ENCODE assay signal across 8 cellular contexts in the genomic region with DNA sequence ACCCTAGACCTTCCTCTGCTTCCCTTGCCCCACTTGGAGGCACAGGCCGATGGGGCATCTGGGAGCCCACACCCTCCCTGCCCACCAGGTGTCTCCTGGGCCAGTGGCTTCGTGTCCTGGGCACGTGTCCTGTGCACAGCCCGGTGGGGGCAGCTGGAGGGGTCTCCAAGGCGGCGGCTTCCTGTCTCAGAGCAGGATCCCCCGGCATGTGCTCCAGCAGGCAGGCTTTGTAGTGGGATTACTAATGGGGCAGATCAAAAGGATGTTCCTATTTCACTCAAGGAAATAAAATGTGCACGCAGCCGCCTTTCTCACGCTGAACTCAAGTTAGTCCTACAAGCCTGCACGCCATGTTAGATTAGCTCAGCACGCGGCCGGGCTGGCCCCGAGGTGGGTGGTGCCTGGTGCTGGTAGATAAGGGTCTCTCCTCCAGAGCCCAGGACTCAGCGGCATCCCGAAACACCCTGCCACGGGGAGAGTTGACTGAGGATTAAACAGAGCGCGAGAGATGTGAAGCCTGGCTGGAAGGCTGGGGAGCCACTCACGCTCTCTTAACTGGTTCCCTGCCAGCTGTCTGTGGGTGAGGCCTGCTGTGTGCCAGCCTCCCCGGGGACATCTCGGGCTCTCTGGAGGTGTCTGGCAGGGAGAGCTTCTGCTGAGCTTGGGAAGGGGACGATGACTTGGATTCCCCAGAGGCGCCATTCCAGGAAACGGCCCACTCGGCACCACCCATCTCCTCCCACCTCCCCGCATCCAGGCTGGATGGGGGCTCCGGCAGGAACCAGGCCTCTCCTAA.
DNase-seq lines count a peak whose midpoint lies in the region; TF ChIP-seq lines count a peak whose summit lies in the region.
"Had no signal": no experiment of that assay in that cellular context is flagged by ENCODE, and none has a peak within 500 bp of the region (broad histone marks: within the 10 kb centered on the region; RNA-seq: fewer than 3 reads in every experiment).

No MANE protein-coding gene starts in this region.

- CTCF ChIA-PET in CD4-positive, alpha-beta memory T cell (lab: Charles Lee; ENCODE audit: partially characterized antibody): no interaction called here

- intact Hi-C loops in ascending aorta (cut with DNase I): no loop called here
- intact Hi-C loops in thyroid gland (cut with DNase I): no loop called here
- intact Hi-C loops in CD4-positive, alpha-beta memory T cell (cut with micrococcal nuclease): no loop called here
- intact Hi-C loops in posterior vena cava (cut with DNase I): no loop called here

- TF ChIP-seq POLR2A in thyroid gland (IDR thresholded peaks at IDR 0.05): no peak

- DNase-seq in M059J (ENCODE audit: low read depth): peak; percentile 36
- peak in 1 of 2 donors; percentile 73 for DNase-seq in ascending aorta (ENCODE audit: low spot score in 2 of 2)
- DNase-seq in kidney epithelial cell (ENCODE audit: low read depth): no peak
- peak; percentile 70 to 80 for DNase-seq in thyroid gland
- no peak for DNase-seq in CD4-positive, alpha-beta memory T cell
- DNase-seq in posterior vena cava (ENCODE audit: low spot score): no peak
- no peak for DNase-seq in T-helper 2 cell
- DNase-seq: NCI-H1048 had no signal

- peaks cover 0 to 5% (median 0%) of the 10 kb centered on the region in 4 donors for H3K4me1 Mint-ChIP-seq in CD4-positive, alpha-beta memory T cell

- H3K9me3 Mint-ChIP-seq in CD4-positive, alpha-beta memory T cell: peaks cover 0 to 2% (median 0%) of the 10 kb centered on the region in 8 donors

- no peaks in the 10 kb centered on the region for H3K9me3 ChIP-seq in ascending aorta
- no peaks in the 10 kb centered on the region for H3K9me3 ChIP-seq in thyroid gland
- no peaks in the 10 kb centered on the region for H3K9me3 ChIP-seq in CD4-positive, alpha-beta memory T cell (ENCODE audit: control insufficient read depth in 1 of 2, low read length in 2 of 2)

- peaks cover 12 to 18% of the 10 kb centered on the region in 2 donors for H3K36me3 Mint-ChIP-seq in CD4-positive, alpha-beta memory T cell

- peaks cover 15 to 22% of the 10 kb centered on the region in 2 donors for H3K36me3 ChIP-seq in ascending aorta
- H3K36me3 ChIP-seq in kidney epithelial cell (ENCODE audit: control insufficient read depth, insufficient read depth, low read length): no peaks in the 10 kb centered on the region
- H3K36me3 ChIP-seq in thyroid gland: peaks cover 18 to 27% of the 10 kb centered on the region in 2 donors
- H3K36me3 ChIP-seq in CD4-positive, alpha-beta memory T cell (ENCODE audit: insufficient read depth, low read length): no peaks in the 10 kb centered on the region

- H3K27ac ChIP-seq in ascending aorta (peak overlapping the region; percentile 57 to 66), thyroid gland (peak overlapping the region in 2 of 3 donors; percentile 56 to 75)
- no peak overlapping the region for H3K27ac ChIP-seq in CD4-positive, alpha-beta memory T cell (ENCODE audit: low read depth, low read length)

- 41 to 74% methylated on average over 21 to 22 of the region's 29 CpGs for WGBS in thyroid gland, 2 donors

- TF ChIP-seq CTCF in ascending aorta (IDR thresholded peaks at IDR 0.05) (no peak), kidney epithelial cell (IDR thresholded peaks at IDR 0.05; ENCODE audit: insufficient read depth, low read length, poor library complexity, severe bottlenecking) (peak; percentile 1), thyroid gland (IDR thresholded peaks at IDR 0.05) (no peak)

- no peaks in the 10 kb centered on the region for H3K27me3 Mint-ChIP-seq in CD4-positive, alpha-beta memory T cell

- H3K4me3 Mint-ChIP-seq in CD4-positive, alpha-beta memory T cell: no peak overlapping the region

- H3K4me1 ChIP-seq in ascending aorta (peaks cover 3 to 14% of the 10 kb centered on the region in 2 donors), thyroid gland (peaks cover 12 to 26% of the 10 kb centered on the region in 2 donors)
- H3K4me1 ChIP-seq in CD4-positive, alpha-beta memory T cell (ENCODE audit: insufficient read depth, low read length): no peaks in the 10 kb centered on the region

- POLR2A ChIA-PET in CD4-positive, alpha-beta memory T cell (lab: Charles Lee; ENCODE audit: partially characterized antibody): no interaction called here

- H3K27me3 ChIP-seq in ascending aorta: no peaks in the 10 kb centered on the region
- H3K27me3 ChIP-seq in kidney epithelial cell (ENCODE audit: control insufficient read depth, insufficient read depth, low read length): no peaks in the 10 kb centered on the region
- H3K27me3 ChIP-seq in thyroid gland: no peaks in the 10 kb centered on the region
- no peaks in the 10 kb centered on the region for H3K27me3 ChIP-seq in CD4-positive, alpha-beta memory T cell (ENCODE audit: insufficient read depth, low read length)

- no peak overlapping the region for H3K27ac Mint-ChIP-seq in CD4-positive, alpha-beta memory T cell

- H3K4me3 ChIP-seq in ascending aorta (peak overlapping the region in 1 of 2 donors; percentile 3), kidney epithelial cell (ENCODE audit: low read depth, low read length) (no peak overlapping the region), thyroid gland (replicated peaks in 1 of 3) (no peak overlapping the region)
- H3K4me3 ChIP-seq in CD4-positive, alpha-beta memory T cell (ENCODE audit: low read length in 2 of 2): no peak overlapping the region

Comparison
In these comparisons a context has a peak if more than half of its experiments do, and no peak if none do; other contexts are left out.
1. DNase-seq: peak in M059J (single experiment) and thyroid gland (2 of 2); none in kidney epithelial cell (single experiment), CD4-positive, alpha-beta memory T cell (0 of 5), posterior vena cava (single experiment) and T-helper 2 cell (0 of 5).